ENCODE assay signal across 8 cellular contexts in the genomic region with DNA sequence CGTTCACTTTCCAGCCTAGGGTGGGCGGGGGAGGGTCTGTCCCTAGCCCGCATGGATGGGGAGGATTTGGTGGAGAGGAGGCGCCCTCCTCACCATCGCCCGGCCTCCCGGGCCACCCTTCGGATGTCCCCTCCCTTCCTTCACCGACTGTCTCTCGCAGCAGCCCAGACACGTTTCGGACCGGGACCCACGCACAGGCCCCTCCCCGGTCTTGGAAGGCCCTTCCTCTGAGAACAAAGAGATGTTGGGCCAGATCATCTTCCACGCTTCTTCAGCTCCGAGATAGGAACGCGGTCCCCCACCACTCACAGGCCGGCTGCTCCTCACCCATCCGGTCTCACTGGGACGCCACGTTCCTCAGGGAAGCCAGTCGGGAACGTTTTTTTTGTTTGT. TPM values are rescaled to one million over a fixed set of nuclear protein-coding genes. Genes with fewer than 3 reads are reported as not detected.
A peak's percentile ranks its signal among the peaks of the same experiment; 100 is the strongest.
DNase-seq lines count a peak whose midpoint lies in the region; ATAC-seq, FAIRE-seq and TF ChIP-seq lines count a peak whose summit lies in the region.

No MANE protein-coding gene starts in this region.

- H3K27ac Mint-ChIP-seq in natural killer cell, result peak overlapping the region; percentile 89 to 92

- POLR2A ChIA-PET in AG04449 (lab: Yijun Ruan, JAX) (interaction anchor here (0.7 kb wide), 1 partner anchor 180 kb away, joined by 3 read pairs; no protein-coding TSS in a partner anchor), Panc1 (lab: Charles Lee) (no interaction called here)

- ATAC-seq in Panc1, result peak; percentile 52
- no peak for ATAC-seq in natural killer cell

- no peaks in the 10 kb centered on the region for H3K9me3 ChIP-seq in Panc1 (ENCODE audit: control insufficient read depth, insufficient read depth, low read depth, low read length)
- H3K9me3 ChIP-seq in esophagus muscularis mucosa, result no peaks in the 10 kb centered on the region

- no peaks in the 10 kb centered on the region for H3K36me3 Mint-ChIP-seq in natural killer cell

- H3K27me3 Mint-ChIP-seq in natural killer cell (ENCODE audit: low read depth in 2 of 2), result no peaks in the 10 kb centered on the region

- intact Hi-C loops in Panc1 (cut with micrococcal nuclease; ENCODE audit: unreplicated experiment) (no loop called here), esophagus muscularis mucosa (cut with DNase I) (no loop called here), natural killer cell (cut with micrococcal nuclease) (no loop called here)

- no peaks in the 10 kb centered on the region for H3K9me3 Mint-ChIP-seq in natural killer cell

- WGBS in esophagus muscularis mucosa, result 56% methylated on average over 25 of the region's 25 CpGs

- H3K4me3 ChIP-seq in AG04449 (ENCODE audit: low read depth, low read length) (peak overlapping the region; percentile 68), Panc1 (ENCODE audit: low read depth in 2 of 2, low read length in 2 of 2) (peak overlapping the region; percentile 65 to 66), esophagus muscularis mucosa (peak overlapping the region; percentile 67 to 88 (median 79))

- H3K4me1 ChIP-seq in Panc1 (ENCODE audit: control insufficient read depth, insufficient read depth, low read length) (peaks cover 61% of the 10 kb centered on the region), esophagus muscularis mucosa (peaks cover 30 to 56% (median 49%) of the 10 kb centered on the region in 4 donors)

- peak overlapping the region; percentile 93 for H3K27ac ChIP-seq in Panc1 (ENCODE audit: low read length)
- H3K27ac ChIP-seq in esophagus muscularis mucosa (replicated peaks in 1 of 4), result peak overlapping the region; percentile 50 to 73 (median 67)

- FAIRE-seq in HTR-8/SVneo (lab: Jason Lieb, UNC), result no peak

- DNase-seq in AG04449 (ENCODE audit: low read depth, low spot score), result no peak
- no peak for DNase-seq in Panc1 (ENCODE audit: low read depth, low spot score)
- no peak for DNase-seq in esophagus muscularis mucosa (ENCODE audit: extremely low spot score)
- no peak for DNase-seq in natural killer cell
- DNase-seq in T1000 (lab: John Stamatoyannopoulos, UW), result no peak
- no peak for DNase-seq in HTR-8/SVneo (ENCODE audit: insufficient read length, low spot score)
- DNase-seq in stimulated activated CD4-positive, alpha-beta T cell treated with anti-CD3 and anti-CD28 coated beads, Interleukin-1b, Interleukin-23, amount 100 ng/mL, for 48 hours, result no peak
- no peak for DNase-seq in HPDE6-E6E7 (ENCODE audit: extremely low spot score)

- TF ChIP-seq POLR2A in esophagus muscularis mucosa (IDR thresholded peaks at IDR 0.05; ENCODE audit: low read depth), result no peak

- H3K36me3 ChIP-seq in Panc1 (ENCODE audit: control insufficient read depth, insufficient read depth, low read length), result peaks cover 9% of the 10 kb centered on the region
- H3K36me3 ChIP-seq in esophagus muscularis mucosa, result peaks cover 0 to 44% (median 27%) of the 10 kb centered on the region in 4 donors

- no TSS peak for BruUV-seq in Panc1 (replicated peaks; lab: Mats Ljungman, UMichigan)

- in situ Hi-C loops in Panc1 (cut with HindIII; ENCODE audit: low pct_unique_long_range_greater_than_20kb, low sequenced_read_pairs), result loop anchor here (25.0 kb wide), 1 partner anchor 149 kb away; no protein-coding TSS in a partner anchor

- H3K27me3 ChIP-seq in Panc1 (ENCODE audit: control insufficient read depth, insufficient read depth, low read length), result no peaks in the 10 kb centered on the region
- no peaks in the 10 kb centered on the region for H3K27me3 ChIP-seq in esophagus muscularis mucosa

- CTCF ChIA-PET in AG04449 (lab: Yijun Ruan, JAX), result interaction anchor here (1.2 to 14.3 kb wide), 4 partner anchors 18 to 187 kb away, joined by 3 to 226 read pairs (median 80); no protein-coding TSS in a partner anchor
- CTCF ChIA-PET in Panc1 (lab: Charles Lee), result no interaction called here

- peaks cover 31 to 44% of the 10 kb centered on the region in 2 donors for H3K4me1 Mint-ChIP-seq in natural killer cell

- H3K4me3 Mint-ChIP-seq in natural killer cell, result peak overlapping the region; percentile 49

- TF ChIP-seq EP300 in esophagus muscularis mucosa (IDR thresholded peaks at IDR 0.05), result no peak

- TF ChIP-seq CTCF in AG04449 (IDR thresholded peaks at IDR 0.05; ENCODE audit: insufficient read depth, low read length, missing control alignments) (no peak), Panc1 (IDR thresholded peaks at IDR 0.05) (no peak), esophagus muscularis mucosa (IDR thresholded peaks at IDR 0.05) (no peak), natural killer cell (IDR thresholded peaks at IDR 0.05) (no peak)

RNA-seq across cellular contexts. Expression of a gene that starts 0.6 kb away (rescaled TPM):
- 58.7 TPM for total RNA-seq in Panc1 (2021; ENCODE audit: unreplicated experiment)
- 51.1 TPM for polyA plus RNA-seq in Panc1 (2012; ENCODE audit: insufficient read length)
- 10 to 100 TPM in 1 of 4 donors, 1 to 10 TPM in 3; 6.6 to 13.3 (median 8.5) TPM for total RNA-seq in esophagus muscularis mucosa
- 10 to 100 TPM; 22.9 to 31.4 (median 24.1) TPM for total RNA-seq in natural killer cell

RNA-seq across cellular contexts. Expression of a gene that starts 7.7 kb away (rescaled TPM):
- total RNA-seq in Panc1 (2021; ENCODE audit: unreplicated experiment) (7.8 TPM), esophagus muscularis mucosa (1 to 10 TPM; 1.3 to 2.8 (median 2.2) TPM), natural killer cell (1 to 10 TPM in 1 of 3 donors, under 1 TPM in 2; 0.52 to 1.4 (median 0.97) TPM)
- 10.9 TPM for polyA plus RNA-seq in Panc1 (2012; ENCODE audit: insufficient read length)

RNA-seq across cellular contexts. Expression of a gene that starts 21.5 kb away (rescaled TPM):
- total RNA-seq in Panc1 (2021; ENCODE audit: unreplicated experiment) (38.0 TPM), esophagus muscularis mucosa (10 to 100 TPM; 20.3 to 44.8 (median 35.9) TPM), natural killer cell (10 to 100 TPM; 18.8 to 33.0 (median 20.4) TPM)
- 69.5 TPM for polyA plus RNA-seq in Panc1 (2012; ENCODE audit: insufficient read length)

RNA-seq across cellular contexts. Expression of a gene that starts 38.9 kb away (rescaled TPM):
- total RNA-seq in Panc1 (2021; ENCODE audit: unreplicated experiment) (50.2 TPM), esophagus muscularis mucosa (100 to 1,000 TPM in 3 of 4 donors, 10 to 100 TPM in 1; 95.9 to 169 (median 125) TPM), natural killer cell (100 to 1,000 TPM; 120 to 148 (median 127) TPM)
- polyA plus RNA-seq in Panc1 (2012; ENCODE audit: insufficient read length), result 98.1 TPM

RNA-seq across cellular contexts. Expression of a gene that starts 42.5 kb away (rescaled TPM):
- total RNA-seq in Panc1 (2021; ENCODE audit: unreplicated experiment), result 361 TPM
- polyA plus RNA-seq in Panc1 (2012; ENCODE audit: insufficient read length), result 215 TPM
- 10 to 100 TPM; 12.4 to 29.5 (median 20.0) TPM for total RNA-seq in esophagus muscularis mucosa
- 10 to 100 TPM; 10.3 to 36.0 (median 28.2) TPM for total RNA-seq in natural killer cell
